In genomic region chr3:189041482-189042090, GRCh38 we compare ENCODE assay signal across 9 cellular contexts.
DNase-seq lines count a peak whose midpoint lies in the region; ATAC-seq lines count a peak whose summit lies in the region.
"Had no signal": no experiment of that assay in that cellular context is flagged by ENCODE, and none has a peak within 500 bp of the region (broad histone marks: within the 10 kb centered on the region; RNA-seq: fewer than 3 reads in every experiment).

No MANE protein-coding gene starts in this region.

- no peak overlapping the region for H3K4me3 ChIP-seq in H7 (ENCODE audit: insufficient read depth, low read depth, low read length)

- intact Hi-C loops in left colon (cut with DNase I, micrococcal nuclease) = no loop called here

- H3K27me3 ChIP-seq in H7 (ENCODE audit: control insufficient read depth, insufficient read depth, low read length) = no peaks in the 10 kb centered on the region
- H3K27me3 ChIP-seq: neutrophil had no signal

- H3K36me3 ChIP-seq in H7 (replicated peaks; ENCODE audit: control insufficient read depth, insufficient read depth, low read length) = no peaks in the 10 kb centered on the region
- H3K36me3 ChIP-seq: neutrophil had no signal

- DNase-seq in NCI-H1417 (lab: John Stamatoyannopoulos, UW) (peak; percentile 25 to 61 (median 53)), NCI-H1417 treated with DMSO at 0.1 percent for 48 hours (lab: John Stamatoyannopoulos, UW) (no peak), H7 (peak; percentile 45), LoVo (ENCODE audit: low spot score) (peak; percentile 18), T-helper 1 cell (peak; percentile 32 to 91 (median 54)), amniotic epithelial cell (ENCODE audit: low read depth) (peak; percentile 54), left colon (peak in 1 of 2 donors; percentile 43)
- DNase-seq in stimulated activated CD8-positive, alpha-beta memory T cell treated with anti-CD3 and anti-CD28 coated beads, Interleukin-15, amount 100 ng/mL, for 4 hours (ENCODE audit: low read depth in 2 of 2) = peak; percentile 43 to 54

- peak; percentile 60 for ATAC-seq in left colon
